Comparison of ENCODE assay signal across 27 cellular contexts in genomic region chr4:187469627-187470026, GRCh38.
"Had no signal": no experiment of that assay in that cellular context is flagged by ENCODE, and none has a peak within 500 bp of the region (broad histone marks: within the 10 kb centered on the region; RNA-seq: fewer than 3 reads in every experiment).

No MANE protein-coding gene starts in this region.

- H3K9me3 ChIP-seq: adrenal gland, SJSA1 had no signal

- H3K27me3 ChIP-seq: adrenal gland, SJSA1 had no signal

- H3K27ac ChIP-seq: adrenal gland, SJSA1 had no signal

- DNase-seq: activated CD4-positive, alpha-beta memory T cell treated with anti-CD3 and anti-CD28 coated beads for 36 hours; activated CD4-positive, alpha-beta T cell treated with anti-CD3 and anti-CD28 coated beads, Interleukin-2, amount 10 ng/mL, durations not matched to agents 7 days and 5 days; activated CD4-positive, CD25-positive, alpha-beta regulatory T cell treated with anti-CD3 and anti-CD28 coated beads, Interleukin-2, amount 50 U/mL, for 72 hours; activated CD8-positive, alpha-beta memory T cell treated with anti-CD3 and anti-CD28 coated beads for 24 hours; activated effector memory CD4-positive, alpha-beta T cell treated with anti-CD3 and anti-CD28 coated beads, Interleukin-2, amount 50 U/mL, for 16 hours; activated naive CD4-positive, alpha-beta T cell treated with Interleukin-2 at 50 U/mL for 16 hours; activated naive CD8-positive, alpha-beta T cell treated with anti-CD3 and anti-CD28 coated beads for 36 hours; activated T-cell treated with anti-CD3 and anti-CD28 coated beads, Interleukin-2, amount 50 U/mL, for 4 hours; adrenal gland; anterior cingulate cortex; cerebellar nuclear complex; KG1; NCI-H1048; NCI-H1417; NCI-H1694 treated with DMSO at 0.1 percent for 48 hours; NCI-H2029 treated with DMSO at 0.1 percent for 48 hours; NCI-H345; NCI-H510A; NCI-H526 treated with DMSO at 0.1 percent for 48 hours; NCI-H82; OCI-M1; RPMI8226; SW 1271 had no signal

- H3K36me3 ChIP-seq: adrenal gland, SJSA1 had no signal

- H3K4me3 ChIP-seq: adrenal gland, SJSA1 had no signal

- ATAC-seq: activated T-cell treated with anti-CD3 and anti-CD28 coated beads, Interleukin-2, amount 50 U/mL, for 4 hours; Panc1; Right ventricle myocardium inferior; SK-N-SH treated with all-trans-retinoic acid at 6 μM for 48 hours had no signal

- H3K4me1 ChIP-seq: adrenal gland had no signal
